Comparison of ENCODE assay signal across 10 cellular contexts in the genomic region with DNA sequence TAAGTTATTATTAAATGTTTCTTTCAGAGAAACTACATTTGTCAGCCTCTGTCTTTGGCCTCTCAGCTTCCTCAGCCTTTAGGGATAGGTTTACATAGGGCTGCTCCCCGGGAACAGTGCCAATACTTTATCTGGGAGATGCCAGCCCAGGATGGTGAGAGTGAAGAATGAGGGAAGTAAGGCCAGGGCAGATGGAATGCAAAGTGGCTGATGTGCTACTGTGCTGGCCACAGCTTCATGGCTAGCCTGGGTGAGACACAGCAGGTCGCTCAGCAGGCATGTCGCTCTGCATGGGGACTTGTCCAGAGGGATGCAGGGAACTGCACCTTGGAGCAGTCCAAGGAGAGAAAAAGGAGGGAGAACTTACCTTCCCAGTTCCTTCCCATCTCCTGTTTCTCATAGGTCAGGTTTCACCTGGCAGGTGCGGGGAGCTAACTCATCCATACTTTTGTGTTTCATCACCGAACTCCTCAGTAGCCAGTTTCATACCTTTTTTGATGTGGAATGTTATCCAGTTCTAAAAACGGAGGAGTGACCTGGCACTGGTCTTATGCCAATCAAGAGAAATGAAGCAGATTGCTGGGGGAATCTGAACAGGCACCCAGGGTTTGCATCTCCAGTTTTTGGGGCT. TPM values are rescaled to one million over a fixed set of nuclear protein-coding genes. Genes with fewer than 3 reads are reported as not detected.
DNase-seq lines count a peak whose midpoint lies in the region; ATAC-seq, FAIRE-seq and TF ChIP-seq lines count a peak whose summit lies in the region.
"Had no signal": no experiment of that assay in that cellular context is flagged by ENCODE, and none has a peak within 500 bp of the region (broad histone marks: within the 10 kb centered on the region; RNA-seq: fewer than 3 reads in every experiment).

No MANE protein-coding gene starts in this region.

- H3K27me3 ChIP-seq in BLaER1 (no peaks in the 10 kb centered on the region), IMR-90 (ENCODE audit: control insufficient read depth, insufficient read depth, low read length) (no peaks in the 10 kb centered on the region), keratinocyte (ENCODE audit: control insufficient read depth, extremely low read depth, insufficient read depth, low read length) (no peaks in the 10 kb centered on the region), Caco-2 (replicated peaks; ENCODE audit: control insufficient read depth, insufficient read depth, low read length) (no peaks in the 10 kb centered on the region)

- no CpG with 5 or more reads among the region's 6 CpGs for WGBS in IMR-90 (ENCODE audit: extremely low coverage in 2 of 2, insufficient read length in 1 of 2), 2 experiments

- peak overlapping the region; percentile 34; the same call in 1 of the 2 replicates for H3K4ac ChIP-seq in IMR-90 (ENCODE audit: low read depth, low read length)

- H3K4me3 Mint-ChIP-seq in activated T-helper 1 cell treated with anti-CD3 and anti-CD28 coated beads, Interleukin-12 subunit alpha, Interleukin-12 subunit beta, Interleukin-2, Interleukin-4 antibody, amounts not matched to agents 30 ng/mL and 10 ng/mL and 1 ng/mL, durations not matched to agents 14 hours and 24 hours and 36 hours, result peak overlapping the region; percentile 24
- no peak overlapping the region for H3K4me3 Mint-ChIP-seq in Caco-2 (ENCODE audit: unreplicated experiment)
- H3K4me3 Mint-ChIP-seq: naive B cell had no signal

- FAIRE-seq in keratinocyte (lab: Jason Lieb, UNC), result peak; percentile 62

- H3K9me3 ChIP-seq in BLaER1 (peaks cover 8% of the 10 kb centered on the region; the same call in 1 of the 2 replicates), IMR-90 (ENCODE audit: control insufficient read depth, insufficient read depth, low read length) (0 out of 2 replicates have a peak, but pooled peaks cover 2% of the 10 kb centered on the region), keratinocyte (ENCODE audit: control insufficient read depth, low read depth, low read length) (no peaks in the 10 kb centered on the region), Caco-2 (peaks cover 20% of the 10 kb centered on the region)

- H2AK9ac ChIP-seq in IMR-90 (replicated peaks; ENCODE audit: low read depth, low read length, poor library complexity), result peak overlapping the region; percentile 5

- dilution Hi-C loops in IMR-90 (cut with HindIII; ENCODE audit: low sequenced_read_pairs, unreplicated experiment), result no loop called here
- dilution Hi-C loops in keratinocyte (cut with MboI; ENCODE audit: extremely low pct_ligation_motif_present, low sequenced_read_pairs), result no loop called here

- H3K27ac ChIP-seq in BLaER1 (0 out of 2 replicates have a peak overlapping the region, but pooled peaks have one; percentile 43), IMR-90 (ENCODE audit: insufficient read depth, low read length) (no peak overlapping the region; the same call in 1 of the 2 replicates), keratinocyte (ENCODE audit: control insufficient read depth, insufficient read depth, low read length) (peak overlapping the region; percentile 42)

- H2BK20ac ChIP-seq in IMR-90 (ENCODE audit: low read depth, low read length), result peak overlapping the region; percentile 68; the same call in 1 of the 2 replicates

- no peak for TF ChIP-seq POLR2A in IMR-90 (IDR thresholded peaks at IDR 0.05; ENCODE audit: low read depth, low read length)

- peaks cover 60% of the 10 kb centered on the region for H3K4me1 Mint-ChIP-seq in activated T-helper 1 cell treated with anti-CD3 and anti-CD28 coated beads, Interleukin-12 subunit alpha, Interleukin-12 subunit beta, Interleukin-2, Interleukin-4 antibody, amounts not matched to agents 30 ng/mL and 10 ng/mL and 1 ng/mL, durations not matched to agents 14 hours and 24 hours and 36 hours (ENCODE audit: low read depth)
- H3K4me1 Mint-ChIP-seq in Caco-2 (ENCODE audit: low read depth, unreplicated experiment), result no peaks in the 10 kb centered on the region
- H3K4me1 Mint-ChIP-seq: naive B cell had no signal

- peaks cover 6% of the 10 kb centered on the region for H3K9me1 ChIP-seq in IMR-90 (ENCODE audit: insufficient read depth, low read length)
- H3K9me1 ChIP-seq in keratinocyte (ENCODE audit: control insufficient read depth, extremely low read depth, insufficient read depth, low read length), result no peaks in the 10 kb centered on the region

- no peaks in the 10 kb centered on the region for H3K27me3 Mint-ChIP-seq in activated T-helper 1 cell treated with anti-CD3 and anti-CD28 coated beads, Interleukin-12 subunit alpha, Interleukin-12 subunit beta, Interleukin-2, Interleukin-4 antibody, amounts not matched to agents 30 ng/mL and 10 ng/mL and 1 ng/mL, durations not matched to agents 14 hours and 24 hours and 36 hours (ENCODE audit: insufficient read depth)
- no peaks in the 10 kb centered on the region for H3K27me3 Mint-ChIP-seq in Caco-2 (ENCODE audit: insufficient read depth, unreplicated experiment)

- H3K79me2 ChIP-seq in keratinocyte (ENCODE audit: control insufficient read depth, insufficient read depth, low read length), result no peaks in the 10 kb centered on the region

- H2BK5ac ChIP-seq in IMR-90 (ENCODE audit: low read depth, low read length, poor library complexity, severe bottlenecking), result peak overlapping the region; percentile 17

- H4K91ac ChIP-seq in IMR-90 (ENCODE audit: insufficient read depth, low read depth, low read length), result no peak overlapping the region; the same call in none of the 2 replicates

- no peak for TF ChIP-seq RAD21 in IMR-90 (IDR thresholded peaks at IDR 0.05; ENCODE audit: low read length)

- H3K36me3 ChIP-seq in BLaER1 (no peaks in the 10 kb centered on the region), IMR-90 (ENCODE audit: control insufficient read depth, insufficient read depth, low read length) (no peaks in the 10 kb centered on the region), keratinocyte (ENCODE audit: control insufficient read depth in 2 of 2, extremely low read depth in 1 of 2, insufficient read depth in 2 of 2, low read length in 2 of 2) (no peaks in the 10 kb centered on the region), Caco-2 (ENCODE audit: control insufficient read depth, insufficient read depth, low read length) (no peaks in the 10 kb centered on the region)

- H3K4me3 ChIP-seq in BLaER1, result no peak overlapping the region
- no peak overlapping the region for H3K4me3 ChIP-seq in IMR-90 (ENCODE audit: insufficient read depth, low read depth, low read length)
- no peak overlapping the region for H3K4me3 ChIP-seq in keratinocyte (ENCODE audit: control insufficient read depth in 2 of 3, extremely low read depth in 1 of 3, insufficient read depth in 2 of 3, low read depth in 1 of 3, low read length in 3 of 3)
- no peak overlapping the region for H3K4me3 ChIP-seq in Caco-2 (ENCODE audit: low read depth, low read length)

- peak overlapping the region; percentile 21; the same call in 1 of the 3 replicates for H2BK15ac ChIP-seq in IMR-90 (ENCODE audit: low read depth, low read length)

- no peak overlapping the region for H3K56ac ChIP-seq in IMR-90 (ENCODE audit: extremely low read depth, insufficient read depth, low read length)

- TF ChIP-seq CTCF in IMR-90 (conservative IDR thresholded peaks at IDR 0.05; ENCODE audit: low read depth, low read length), result no peak
- no peak for TF ChIP-seq CTCF in keratinocyte (optimal IDR thresholded peaks at IDR 0.05 in 1 of 3, IDR thresholded peaks at IDR 0.05 in 1 of 3, conservative IDR thresholded peaks at IDR 0.05 in 1 of 3; ENCODE audit: extremely low read depth in 1 of 3, insufficient read depth in 2 of 3, low read length in 3 of 3)
- no peak for TF ChIP-seq CTCF in Caco-2 (IDR thresholded peaks at IDR 0.05; ENCODE audit: insufficient read depth in 1 of 2, low read depth in 1 of 2, low read length in 1 of 2, severe bottlenecking in 1 of 2, unreplicated experiment in 1 of 2)

- H3K9me3 Mint-ChIP-seq in activated T-helper 1 cell treated with anti-CD3 and anti-CD28 coated beads, Interleukin-12 subunit alpha, Interleukin-12 subunit beta, Interleukin-2, Interleukin-4 antibody, amounts not matched to agents 30 ng/mL and 10 ng/mL and 1 ng/mL, durations not matched to agents 14 hours and 24 hours and 36 hours, result peaks cover 12% of the 10 kb centered on the region
- peaks cover 16% of the 10 kb centered on the region for H3K9me3 Mint-ChIP-seq in Caco-2 (ENCODE audit: unreplicated experiment)
- H3K9me3 Mint-ChIP-seq: naive B cell had no signal

- no peak overlapping the region for H3K18ac ChIP-seq in IMR-90 (ENCODE audit: low read depth, low read length)

- H3K36me3 Mint-ChIP-seq in activated T-helper 1 cell treated with anti-CD3 and anti-CD28 coated beads, Interleukin-12 subunit alpha, Interleukin-12 subunit beta, Interleukin-2, Interleukin-4 antibody, amounts not matched to agents 30 ng/mL and 10 ng/mL and 1 ng/mL, durations not matched to agents 14 hours and 24 hours and 36 hours (ENCODE audit: low read depth), result peaks cover 9% of the 10 kb centered on the region
- no peaks in the 10 kb centered on the region for H3K36me3 Mint-ChIP-seq in Caco-2 (ENCODE audit: insufficient read depth, unreplicated experiment)
- H3K36me3 Mint-ChIP-seq: naive B cell had no signal

- ATAC-seq in IMR-90 (ENCODE audit: low read depth), result no peak

- peak overlapping the region; percentile 42 for H2BK120ac ChIP-seq in IMR-90 (ENCODE audit: low read depth, low read length)

- H3K27ac Mint-ChIP-seq in activated T-helper 1 cell treated with anti-CD3 and anti-CD28 coated beads, Interleukin-12 subunit alpha, Interleukin-12 subunit beta, Interleukin-2, Interleukin-4 antibody, amounts not matched to agents 30 ng/mL and 10 ng/mL and 1 ng/mL, durations not matched to agents 14 hours and 24 hours and 36 hours, result peak overlapping the region; percentile 71
- no peak overlapping the region for H3K27ac Mint-ChIP-seq in Caco-2 (ENCODE audit: unreplicated experiment)
- H3K27ac Mint-ChIP-seq: naive B cell had no signal

- H3K79me1 ChIP-seq in IMR-90 (ENCODE audit: low read depth in 1 of 2, low read length in 2 of 2), result no peaks in the 10 kb centered on the region

- in situ Hi-C loops in IMR-90 (cut with MboI; ENCODE audit: low sequenced_read_pairs), result no loop called here

- H4K8ac ChIP-seq in IMR-90 (ENCODE audit: low read depth in 2 of 2, low read length in 2 of 2), result peak overlapping the region in 1 of 2 experiments; percentile 67; a peak in 1 of 4 replicates

- H4K20me1 ChIP-seq in BLaER1 (no peaks in the 10 kb centered on the region), IMR-90 (ENCODE audit: insufficient read depth, low read length) (0 out of 2 replicates have a peak, but pooled peaks cover 3% of the 10 kb centered on the region), keratinocyte (ENCODE audit: control insufficient read depth, extremely low read depth, insufficient read depth, low read length) (no peaks in the 10 kb centered on the region)

- no peak for DNase-seq in IMR-90
- DNase-seq in activated T-helper 1 cell treated with anti-CD3 and anti-CD28 coated beads, Interleukin-12 subunit alpha, Interleukin-12 subunit beta, Interleukin-2, Interleukin-4 antibody, amounts not matched to agents 30 ng/mL and 10 ng/mL and 1 ng/mL, durations not matched to agents 14 hours and 24 hours and 36 hours (ENCODE audit: low spot score), result no peak
- DNase-seq in keratinocyte (ENCODE audit: low read depth, low spot score), result no peak
- DNase-seq in hepatic stellate cell (ENCODE audit: low spot score), result no peak
- DNase-seq in Caco-2, result no peak
- DNase-seq in NCI-H2171 (lab: John Stamatoyannopoulos, UW), result no peak
- DNase-seq in NCI-H524 treated with DMSO at 0.1 percent for 48 hours (lab: John Stamatoyannopoulos, UW), result no peak
- DNase-seq: naive B cell, NCI-H526 treated with DMSO at 0.1 percent for 48 hours had no signal

- POLR2A ChIA-PET in IMR-90 (lab: Charles Lee; ENCODE audit: unreplicated experiment) (no interaction called here), Caco-2 (lab: Charles Lee) (no interaction called here)

- H2AK5ac ChIP-seq in IMR-90 (ENCODE audit: low read depth, low read length), result peak overlapping the region; percentile 77; the same call in 1 of the 2 replicates

- H3K14ac ChIP-seq in IMR-90 (replicated peaks; ENCODE audit: low read depth, low read length), result 0 out of 2 replicates have a peak overlapping the region, but pooled peaks have one; percentile 14

- intact Hi-C loops in IMR-90 (cut with micrococcal nuclease) (no loop called here), Caco-2 (cut with micrococcal nuclease; ENCODE audit: unreplicated experiment) (no loop called here)
- intact Hi-C loops in activated T-helper 1 cell treated with anti-CD3 and anti-CD28 coated beads, Interleukin-12 subunit alpha, Interleukin-12 subunit beta, Interleukin-2, Interleukin-4 antibody, amounts not matched to agents 30 ng/mL and 10 ng/mL and 1 ng/mL, durations not matched to agents 14 hours and 24 hours and 36 hours (cut with micrococcal nuclease), result loop anchor here (1.0 to 2.0 kb wide), 2 partner anchors 30 to 40 kb away; partner anchors contain the start of gene C15orf39

- no peak overlapping the region for H3K23ac ChIP-seq in IMR-90 (ENCODE audit: low read depth, low read length)

- H2AFZ ChIP-seq in IMR-90 (replicated peaks; ENCODE audit: low read length, poor library complexity) (peak overlapping the region; percentile 68), keratinocyte (ENCODE audit: control insufficient read depth, low read length) (no peak overlapping the region)

- peaks cover 26% of the 10 kb centered on the region for H3K4me1 ChIP-seq in BLaER1
- H3K4me1 ChIP-seq in IMR-90 (ENCODE audit: control insufficient read depth, insufficient read depth, low read length), result peaks cover 12% of the 10 kb centered on the region
- peaks cover 53% of the 10 kb centered on the region for H3K4me1 ChIP-seq in keratinocyte (ENCODE audit: control insufficient read depth, extremely low read depth, insufficient read depth, low read length)
- H3K4me1 ChIP-seq in Caco-2, result peaks cover 5% of the 10 kb centered on the region

- CTCF ChIA-PET in IMR-90 (lab: Yijun Ruan, JAX), result no interaction called here
- CTCF ChIA-PET in Caco-2 (lab: Charles Lee), result no interaction called here

- BruUV-seq in IMR-90 (replicated peaks; lab: Mats Ljungman, UMichigan) (no TSS peak), Caco-2 (replicated peaks; lab: Mats Ljungman, UMichigan) (no TSS peak)

- no peak overlapping the region for H3K9ac ChIP-seq in BLaER1
- no peak overlapping the region for H3K9ac ChIP-seq in IMR-90 (ENCODE audit: low read depth, low read length)
- H3K9ac ChIP-seq in keratinocyte (ENCODE audit: control insufficient read depth, extremely low read depth, insufficient read depth, low read length), result no peak overlapping the region

- H4K5ac ChIP-seq in IMR-90 (ENCODE audit: low read depth, low read length), result no peak overlapping the region

- H3K4me2 ChIP-seq in BLaER1 (peak overlapping the region; percentile 71), IMR-90 (ENCODE audit: low read depth, low read length) (no peak overlapping the region), keratinocyte (ENCODE audit: control insufficient read depth, extremely low read depth, insufficient read depth, low read depth, low read length) (peak overlapping the region; percentile 18)

RNA-seq across cellular contexts. Expression of gene C15orf39, which starts 30.9 kb away (rescaled TPM):
- total RNA-seq in IMR-90 (2012; rRNA removed), result 1.3 and 1.9 TPM in 2 replicates
- polyA plus RNA-seq in IMR-90 (2012; rRNA removed), result 5.7 and 7.0 TPM in 2 replicates
- 3.1 and 5.9 TPM in 2 replicates for polyA plus RNA-seq in IMR-90 (2012; cell fraction: cytosol; rRNA removed)
- polyA plus RNA-seq in IMR-90 (2012; cell fraction: nucleus; rRNA removed; ENCODE audit: low replicate concordance), result 6.0 and 10.0 TPM in 2 replicates
- 46.1 and 49.5 TPM in 2 replicates for total RNA-seq in activated T-helper 1 cell treated with anti-CD3 and anti-CD28 coated beads, Interleukin-12 subunit alpha, Interleukin-12 subunit beta, Interleukin-2, Interleukin-4 antibody, amounts not matched to agents 30 ng/mL and 10 ng/mL and 1 ng/mL, durations not matched to agents 14 hours and 24 hours and 36 hours
- polyA plus RNA-seq in keratinocyte, result 1.8 to 5.3 TPM (median 2.1 TPM) in 3 replicates
- polyA plus RNA-seq in keratinocyte (2011; ENCODE audit: low read depth), result 0.80 TPM
- 3.1 and 4.4 TPM in 2 replicates for polyA plus RNA-seq in keratinocyte (2011; cell fraction: cytosol; rRNA removed)
- 9.4 and 10.9 TPM in 2 replicates for polyA plus RNA-seq in keratinocyte (2011; cell fraction: nucleus; rRNA removed)
- 6.4 and 11.6 TPM in 2 replicates for polyA plus RNA-seq in keratinocyte (2012; ENCODE audit: low replicate concordance)
- 5.4 to 31.9 TPM (median 6.0 TPM) in 3 replicates for polyA minus RNA-seq in keratinocyte
- 11.1 TPM for polyA minus RNA-seq in keratinocyte (2011; cell fraction: cytosol; rRNA and poly(A)+ RNA removed)
- 13.2 TPM in 2 replicates for polyA minus RNA-seq in keratinocyte (2011; cell fraction: nucleus; rRNA and poly(A)+ RNA removed)
- 48.2 and 56.8 TPM in 2 replicates for total RNA-seq in Caco-2 (2022)

Comparison
In these comparisons a context has a peak if more than half of its experiments do, and no peak if none do; other contexts are left out.
1. RNA of gene C15orf39, which starts 30.9 kb away (total RNA-seq): 48.2 to 56.8 TPM in Caco-2 and 46.1 to 49.5 TPM in activated T-helper 1 cell treated with anti-CD3 and anti-CD28 coated beads, Interleukin-12 subunit alpha, Interleukin-12 subunit beta, Interleukin-2, Interleukin-4 antibody, amounts not matched to agents 30 ng/mL and 10 ng/mL and 1 ng/mL, durations not matched to agents 14 hours and 24 hours and 36 hours; 1.3 to 1.9 TPM in IMR-90; every median in the first group is over 10 times any median in the second.